In the genomic region with DNA sequence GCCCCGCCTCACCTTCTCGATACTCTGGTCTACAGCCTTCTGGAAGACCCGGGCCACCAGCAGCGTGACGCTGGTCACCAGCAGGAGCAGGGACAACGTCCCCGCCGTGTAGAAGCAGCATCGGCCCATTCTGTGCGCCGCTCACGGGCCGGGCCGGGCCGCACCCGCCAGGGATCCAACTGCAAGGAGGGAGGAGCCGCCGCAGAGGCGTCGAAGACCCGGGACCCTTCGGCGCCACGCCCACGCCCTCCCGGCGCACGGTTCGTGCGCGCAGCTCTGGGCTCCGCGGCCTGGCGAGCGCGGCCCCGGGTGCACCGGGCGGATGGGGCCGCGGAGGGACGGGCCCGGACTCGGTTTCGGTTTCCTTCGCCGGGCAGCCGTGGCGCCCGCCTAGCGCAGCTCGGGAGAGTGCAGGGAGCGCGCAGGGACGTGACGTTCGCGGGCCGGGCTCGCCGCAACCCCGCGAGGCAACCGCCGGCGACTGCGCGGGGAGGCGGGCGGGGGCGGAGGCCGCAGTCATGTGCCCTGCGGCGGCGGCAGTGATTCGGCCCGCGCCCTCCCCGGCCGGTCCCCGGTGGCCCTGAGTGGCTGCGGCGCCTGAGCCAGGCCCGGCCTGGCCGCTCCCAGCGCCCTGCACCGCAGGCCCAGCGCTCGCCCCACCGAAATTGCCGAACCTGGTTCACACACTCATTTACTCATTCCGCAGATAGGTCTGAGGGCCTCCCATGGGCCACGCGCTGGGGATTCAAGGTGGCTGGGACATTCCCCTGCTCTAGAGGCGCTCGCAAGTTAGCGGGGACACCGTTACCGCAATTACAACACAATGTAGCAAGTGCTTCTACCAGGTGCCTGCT, we compare ENCODE assay signal across 1 cellular context.
TF ChIP-seq lines count a peak whose summit lies in the region.

A gene with protein sequence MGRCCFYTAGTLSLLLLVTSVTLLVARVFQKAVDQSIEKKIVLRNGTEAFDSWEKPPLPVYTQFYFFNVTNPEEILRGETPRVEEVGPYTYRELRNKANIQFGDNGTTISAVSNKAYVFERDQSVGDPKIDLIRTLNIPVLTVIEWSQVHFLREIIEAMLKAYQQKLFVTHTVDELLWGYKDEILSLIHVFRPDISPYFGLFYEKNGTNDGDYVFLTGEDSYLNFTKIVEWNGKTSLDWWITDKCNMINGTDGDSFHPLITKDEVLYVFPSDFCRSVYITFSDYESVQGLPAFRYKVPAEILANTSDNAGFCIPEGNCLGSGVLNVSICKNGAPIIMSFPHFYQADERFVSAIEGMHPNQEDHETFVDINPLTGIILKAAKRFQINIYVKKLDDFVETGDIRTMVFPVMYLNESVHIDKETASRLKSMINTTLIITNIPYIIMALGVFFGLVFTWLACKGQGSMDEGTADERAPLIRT (minus strand): TSS at position 410 of the 854 bp plus-strand sequence. CDS start 281 bp downstream, at position 129.

TF ChIP-seq in HepG2, 621 proteins besides CTCF, POLR2A, EP300 and RAD21 (continued from another document and continues in another):
- TF ChIP-seq, protein P1, sequence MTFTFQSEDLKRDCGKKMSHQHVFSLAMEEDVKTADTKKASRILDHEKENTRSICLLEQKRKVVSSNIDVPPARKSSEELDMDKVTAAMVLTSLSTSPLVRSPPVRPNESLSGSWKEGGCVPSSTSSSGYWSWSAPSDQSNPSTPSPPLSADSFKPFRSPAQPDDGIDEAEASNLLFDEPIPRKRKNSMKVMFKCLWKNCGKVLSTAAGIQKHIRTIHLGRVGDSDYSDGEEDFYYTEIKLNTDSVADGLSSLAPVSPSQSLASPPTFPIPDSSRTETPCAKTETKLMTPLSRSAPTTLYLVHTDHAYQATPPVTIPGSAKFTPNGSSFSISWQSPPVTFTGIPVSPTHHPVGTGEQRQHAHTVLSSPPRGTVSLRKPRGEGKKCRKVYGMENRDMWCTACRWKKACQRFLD (CRISPR knock-in tag; IDR thresholded peaks at IDR 0.05; ENCODE audit: borderline replicate concordance): no peak
- TF ChIP-seq, protein P2, sequence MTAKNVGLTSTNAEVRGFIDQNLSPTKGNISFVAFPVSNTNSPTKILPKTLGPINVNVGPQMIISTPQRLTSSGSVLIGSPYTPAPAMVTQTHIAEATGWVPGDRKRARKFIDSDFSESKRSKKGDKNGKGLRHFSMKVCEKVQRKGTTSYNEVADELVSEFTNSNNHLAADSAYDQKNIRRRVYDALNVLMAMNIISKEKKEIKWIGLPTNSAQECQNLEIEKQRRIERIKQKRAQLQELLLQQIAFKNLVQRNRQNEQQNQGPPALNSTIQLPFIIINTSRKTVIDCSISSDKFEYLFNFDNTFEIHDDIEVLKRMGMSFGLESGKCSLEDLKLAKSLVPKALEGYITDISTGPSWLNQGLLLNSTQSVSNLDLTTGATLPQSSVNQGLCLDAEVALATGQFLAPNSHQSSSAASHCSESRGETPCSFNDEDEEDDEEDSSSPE (CRISPR knock-in tag; IDR thresholded peaks at IDR 0.05): peak; percentile 62; the same call in 1 of the 2 replicates
- no peak for TF ChIP-seq TP53 (CRISPR knock-in tag; conservative IDR thresholded peaks at IDR 0.05)
- no peak for TF ChIP-seq KLF16 (CRISPR knock-in tag; IDR thresholded peaks at IDR 0.05)
- TF ChIP-seq, protein P3, sequence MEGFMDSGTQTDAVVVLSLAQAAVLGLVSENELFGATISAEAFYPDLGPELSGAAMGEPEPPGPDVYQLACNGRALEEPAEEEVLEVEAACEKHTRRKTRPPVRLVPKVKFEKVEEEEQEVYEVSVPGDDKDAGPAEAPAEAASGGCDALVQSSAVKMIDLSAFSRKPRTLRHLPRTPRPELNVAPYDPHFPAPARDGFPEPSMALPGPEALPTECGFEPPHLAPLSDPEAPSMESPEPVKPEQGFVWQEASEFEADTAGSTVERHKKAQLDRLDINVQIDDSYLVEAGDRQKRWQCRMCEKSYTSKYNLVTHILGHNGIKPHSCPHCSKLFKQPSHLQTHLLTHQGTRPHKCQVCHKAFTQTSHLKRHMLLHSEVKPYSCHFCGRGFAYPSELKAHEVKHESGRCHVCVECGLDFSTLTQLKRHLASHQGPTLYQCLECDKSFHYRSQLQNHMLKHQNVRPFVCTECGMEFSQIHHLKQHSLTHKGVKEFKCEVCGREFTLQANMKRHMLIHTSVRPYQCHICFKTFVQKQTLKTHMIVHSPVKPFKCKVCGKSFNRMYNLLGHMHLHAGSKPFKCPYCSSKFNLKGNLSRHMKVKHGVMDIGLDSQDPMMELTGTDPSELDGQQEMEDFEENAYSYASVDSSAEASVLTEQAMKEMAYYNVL (CRISPR knock-in tag; IDR thresholded peaks at IDR 0.05; ENCODE audit: borderline replicate concordance): no peak
- TF ChIP-seq ZBTB1 (CRISPR knock-in tag; IDR thresholded peaks at IDR 0.05; ENCODE audit: borderline replicate concordance): 0 out of 2 replicates have a peak, but pooled peaks have one; percentile 47
- no peak for TF ChIP-seq TSC22D2 (CRISPR knock-in tag; IDR thresholded peaks at IDR 0.05; ENCODE audit: borderline replicate concordance)
- TF ChIP-seq IKZF4 (CRISPR knock-in tag; IDR thresholded peaks at IDR 0.05; ENCODE audit: borderline replicate concordance, low read depth, not compliant biosample characterization): peak; percentile 91
- TF ChIP-seq HDAC2 (CRISPR knock-in tag; IDR thresholded peaks at IDR 0.05): peak; percentile 43; the same call in 1 of the 2 replicates
- TF ChIP-seq, protein P4, sequence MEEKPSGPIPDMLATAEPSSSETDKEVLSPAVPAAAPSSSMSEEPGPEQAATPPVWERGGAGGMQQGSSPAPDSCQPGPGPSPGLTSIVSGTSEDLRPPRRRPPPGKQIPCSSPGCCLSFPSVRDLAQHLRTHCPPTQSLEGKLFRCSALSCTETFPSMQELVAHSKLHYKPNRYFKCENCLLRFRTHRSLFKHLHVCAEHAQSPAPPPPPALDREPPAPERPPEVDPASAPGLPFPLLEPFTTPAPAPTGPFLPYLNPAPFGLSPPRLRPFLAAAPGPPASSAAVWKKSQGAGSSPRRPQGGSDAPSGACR (CRISPR knock-in tag; IDR thresholded peaks at IDR 0.05): no peak
- peak; percentile 84; the same call in 1 of the 2 replicates for TF ChIP-seq SPEN (CRISPR knock-in tag; IDR thresholded peaks at IDR 0.05; ENCODE audit: low read depth)
- TF ChIP-seq, protein P5, sequence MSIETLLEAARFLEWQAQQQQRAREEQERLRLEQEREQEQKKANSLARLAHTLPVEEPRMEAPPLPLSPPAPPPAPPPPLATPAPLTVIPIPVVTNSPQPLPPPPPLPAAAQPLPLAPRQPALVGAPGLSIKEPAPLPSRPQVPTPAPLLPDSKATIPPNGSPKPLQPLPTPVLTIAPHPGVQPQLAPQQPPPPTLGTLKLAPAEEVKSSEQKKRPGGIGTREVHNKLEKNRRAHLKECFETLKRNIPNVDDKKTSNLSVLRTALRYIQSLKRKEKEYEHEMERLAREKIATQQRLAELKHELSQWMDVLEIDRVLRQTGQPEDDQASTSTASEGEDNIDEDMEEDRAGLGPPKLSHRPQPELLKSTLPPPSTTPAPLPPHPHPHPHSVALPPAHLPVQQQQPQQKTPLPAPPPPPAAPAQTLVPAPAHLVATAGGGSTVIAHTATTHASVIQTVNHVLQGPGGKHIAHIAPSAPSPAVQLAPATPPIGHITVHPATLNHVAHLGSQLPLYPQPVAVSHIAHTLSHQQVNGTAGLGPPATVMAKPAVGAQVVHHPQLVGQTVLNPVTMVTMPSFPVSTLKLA (IDR thresholded peaks at IDR 0.05): no peak
- no peak for TF ChIP-seq NCOR1 (IDR thresholded peaks at IDR 0.05; ENCODE audit: borderline replicate concordance, low read length)
- 0 out of 2 replicates have a peak, but pooled peaks have one; percentile 16 for TF ChIP-seq FOSL2 (CRISPR knock-in tag; IDR thresholded peaks at IDR 0.05)
- TF ChIP-seq ZNF496 (CRISPR knock-in tag; IDR thresholded peaks at IDR 0.05; ENCODE audit: insufficient replicate concordance): no peak
- no peak for TF ChIP-seq NR2F2 (IDR thresholded peaks at IDR 0.05; ENCODE audit: borderline replicate concordance, low read depth)
- TF ChIP-seq, protein P6, sequence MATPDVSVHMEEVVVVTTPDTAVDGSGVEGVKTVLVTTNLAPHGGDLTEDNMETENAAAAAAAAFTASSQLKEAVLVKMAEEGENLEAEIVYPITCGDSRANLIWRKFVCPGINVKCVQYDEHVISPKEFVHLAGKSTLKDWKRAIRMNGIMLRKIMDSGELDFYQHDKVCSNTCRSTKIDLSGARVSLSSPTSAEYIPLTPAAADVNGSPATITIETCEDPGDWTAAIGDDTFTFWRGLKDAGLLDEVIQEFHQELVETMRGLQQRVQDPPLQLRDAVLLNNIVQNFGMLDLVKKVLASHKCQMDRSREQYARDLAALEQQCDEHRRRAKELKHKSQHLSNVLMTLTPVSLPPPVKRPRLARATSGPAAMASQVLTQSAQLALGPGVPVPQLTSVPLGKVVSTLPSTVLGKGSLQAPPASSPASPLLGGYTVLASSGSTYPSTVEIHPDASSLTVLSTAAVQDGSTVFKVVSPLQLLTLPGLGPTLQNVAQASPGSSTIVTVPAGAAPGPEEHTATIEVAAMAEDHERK (CRISPR knock-in tag; IDR thresholded peaks at IDR 0.05; ENCODE audit: low read depth): no peak
- TF ChIP-seq MXI1 (IDR thresholded peaks at IDR 0.05; ENCODE audit: borderline replicate concordance, low read depth, low read length): peak; percentile 62; the same call in 1 of the 3 replicates
- TF ChIP-seq RAD51 (IDR thresholded peaks at IDR 0.05; ENCODE audit: borderline replicate concordance): no peak
- TF ChIP-seq ZNF883 (CRISPR knock-in tag; IDR thresholded peaks at IDR 0.05; ENCODE audit: not compliant biosample characterization): peak; percentile 59
- no peak for TF ChIP-seq ZBTB42 (CRISPR knock-in tag; IDR thresholded peaks at IDR 0.05)
- TF ChIP-seq CENPT (CRISPR knock-in tag; IDR thresholded peaks at IDR 0.05; ENCODE audit: low read depth): no peak
- TF ChIP-seq, protein P7, sequence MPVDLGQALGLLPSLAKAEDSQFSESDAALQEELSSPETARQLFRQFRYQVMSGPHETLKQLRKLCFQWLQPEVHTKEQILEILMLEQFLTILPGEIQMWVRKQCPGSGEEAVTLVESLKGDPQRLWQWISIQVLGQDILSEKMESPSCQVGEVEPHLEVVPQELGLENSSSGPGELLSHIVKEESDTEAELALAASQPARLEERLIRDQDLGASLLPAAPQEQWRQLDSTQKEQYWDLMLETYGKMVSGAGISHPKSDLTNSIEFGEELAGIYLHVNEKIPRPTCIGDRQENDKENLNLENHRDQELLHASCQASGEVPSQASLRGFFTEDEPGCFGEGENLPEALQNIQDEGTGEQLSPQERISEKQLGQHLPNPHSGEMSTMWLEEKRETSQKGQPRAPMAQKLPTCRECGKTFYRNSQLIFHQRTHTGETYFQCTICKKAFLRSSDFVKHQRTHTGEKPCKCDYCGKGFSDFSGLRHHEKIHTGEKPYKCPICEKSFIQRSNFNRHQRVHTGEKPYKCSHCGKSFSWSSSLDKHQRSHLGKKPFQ (CRISPR knock-in tag; IDR thresholded peaks at IDR 0.05; ENCODE audit: insufficient replicate concordance): no peak
- peak; percentile 27; the same call in 1 of the 2 replicates for TF ChIP-seq RFXAP (CRISPR knock-in tag; IDR thresholded peaks at IDR 0.05; ENCODE audit: borderline replicate concordance)
- TF ChIP-seq ZNF431 (CRISPR knock-in tag; IDR thresholded peaks at IDR 0.05; ENCODE audit: borderline replicate concordance, low read depth): peak; percentile 77
- TF ChIP-seq, protein P8, sequence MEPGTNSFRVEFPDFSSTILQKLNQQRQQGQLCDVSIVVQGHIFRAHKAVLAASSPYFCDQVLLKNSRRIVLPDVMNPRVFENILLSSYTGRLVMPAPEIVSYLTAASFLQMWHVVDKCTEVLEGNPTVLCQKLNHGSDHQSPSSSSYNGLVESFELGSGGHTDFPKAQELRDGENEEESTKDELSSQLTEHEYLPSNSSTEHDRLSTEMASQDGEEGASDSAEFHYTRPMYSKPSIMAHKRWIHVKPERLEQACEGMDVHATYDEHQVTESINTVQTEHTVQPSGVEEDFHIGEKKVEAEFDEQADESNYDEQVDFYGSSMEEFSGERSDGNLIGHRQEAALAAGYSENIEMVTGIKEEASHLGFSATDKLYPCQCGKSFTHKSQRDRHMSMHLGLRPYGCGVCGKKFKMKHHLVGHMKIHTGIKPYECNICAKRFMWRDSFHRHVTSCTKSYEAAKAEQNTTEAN (CRISPR knock-in tag; conservative IDR thresholded peaks at IDR 0.05): peak; percentile 44; the same call in 1 of the 2 replicates
- TF ChIP-seq, protein P9, sequence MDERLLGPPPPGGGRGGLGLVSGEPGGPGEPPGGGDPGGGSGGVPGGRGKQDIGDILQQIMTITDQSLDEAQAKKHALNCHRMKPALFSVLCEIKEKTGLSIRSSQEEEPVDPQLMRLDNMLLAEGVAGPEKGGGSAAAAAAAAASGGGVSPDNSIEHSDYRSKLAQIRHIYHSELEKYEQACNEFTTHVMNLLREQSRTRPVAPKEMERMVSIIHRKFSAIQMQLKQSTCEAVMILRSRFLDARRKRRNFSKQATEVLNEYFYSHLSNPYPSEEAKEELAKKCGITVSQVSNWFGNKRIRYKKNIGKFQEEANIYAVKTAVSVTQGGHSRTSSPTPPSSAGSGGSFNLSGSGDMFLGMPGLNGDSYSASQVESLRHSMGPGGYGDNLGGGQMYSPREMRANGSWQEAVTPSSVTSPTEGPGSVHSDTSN (CRISPR knock-in tag; IDR thresholded peaks at IDR 0.05): no peak
- 0 out of 2 replicates have a peak, but pooled peaks have one; percentile 25 for TF ChIP-seq ZNF773 (CRISPR knock-in tag; IDR thresholded peaks at IDR 0.05; ENCODE audit: borderline replicate concordance)
- TF ChIP-seq ZNF569 (CRISPR knock-in tag; IDR thresholded peaks at IDR 0.05; ENCODE audit: borderline replicate concordance): no peak
- peak; percentile 70; the same call in 1 of the 2 replicates for TF ChIP-seq ZSCAN31 (CRISPR knock-in tag; IDR thresholded peaks at IDR 0.05; ENCODE audit: low read depth)
- TF ChIP-seq, protein P10, sequence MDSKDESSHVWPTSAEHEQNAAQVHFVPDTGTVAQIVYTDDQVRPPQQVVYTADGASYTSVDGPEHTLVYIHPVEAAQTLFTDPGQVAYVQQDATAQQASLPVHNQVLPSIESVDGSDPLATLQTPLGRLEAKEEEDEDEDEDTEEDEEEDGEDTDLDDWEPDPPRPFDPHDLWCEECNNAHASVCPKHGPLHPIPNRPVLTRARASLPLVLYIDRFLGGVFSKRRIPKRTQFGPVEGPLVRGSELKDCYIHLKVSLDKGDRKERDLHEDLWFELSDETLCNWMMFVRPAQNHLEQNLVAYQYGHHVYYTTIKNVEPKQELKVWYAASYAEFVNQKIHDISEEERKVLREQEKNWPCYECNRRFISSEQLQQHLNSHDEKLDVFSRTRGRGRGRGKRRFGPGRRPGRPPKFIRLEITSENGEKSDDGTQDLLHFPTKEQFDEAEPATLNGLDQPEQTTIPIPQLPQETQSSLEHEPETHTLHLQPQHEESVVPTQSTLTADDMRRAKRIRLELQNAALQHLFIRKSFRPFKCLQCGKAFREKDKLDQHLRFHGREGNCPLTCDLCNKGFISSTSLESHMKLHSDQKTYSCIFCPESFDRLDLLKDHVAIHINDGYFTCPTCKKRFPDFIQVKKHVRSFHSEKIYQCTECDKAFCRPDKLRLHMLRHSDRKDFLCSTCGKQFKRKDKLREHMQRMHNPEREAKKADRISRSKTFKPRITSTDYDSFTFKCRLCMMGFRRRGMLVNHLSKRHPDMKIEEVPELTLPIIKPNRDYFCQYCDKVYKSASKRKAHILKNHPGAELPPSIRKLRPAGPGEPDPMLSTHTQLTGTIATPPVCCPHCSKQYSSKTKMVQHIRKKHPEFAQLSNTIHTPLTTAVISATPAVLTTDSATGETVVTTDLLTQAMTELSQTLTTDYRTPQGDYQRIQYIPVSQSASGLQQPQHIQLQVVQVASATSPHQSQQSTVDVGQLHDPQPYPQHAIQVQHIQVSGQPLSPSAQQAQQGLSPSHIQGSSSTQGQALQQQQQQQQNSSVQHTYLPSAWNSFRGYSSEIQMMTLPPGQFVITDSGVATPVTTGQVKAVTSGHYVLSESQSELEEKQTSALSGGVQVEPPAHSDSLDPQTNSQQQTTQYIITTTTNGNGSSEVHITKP (CRISPR knock-in tag; IDR thresholded peaks at IDR 0.05; ENCODE audit: low read depth): no peak
